ENCODE assay signal across 21 cellular contexts in genomic region chr3:122618614-122619013, GRCh38. TPM values are rescaled to one million over a fixed set of nuclear protein-coding genes. Genes with fewer than 3 reads are reported as not detected.
A peak's percentile ranks its signal among the peaks of the same experiment; 100 is the strongest.
DNase-seq lines count a peak whose midpoint lies in the region; ATAC-seq and TF ChIP-seq lines count a peak whose summit lies in the region.
"Had no signal": no experiment of that assay in that cellular context is flagged by ENCODE, and none has a peak within 500 bp of the region (broad histone marks: within the 10 kb centered on the region; RNA-seq: fewer than 3 reads in every experiment).

No MANE protein-coding gene starts in this region.

- H3K4me3 ChIP-seq in HEK293 (ENCODE audit: low read depth, low read length) (no peak overlapping the region), right atrium auricular region (no peak overlapping the region)
- H3K4me3 ChIP-seq: GM23248, SJCRH30 had no signal

- H3K27ac Mint-ChIP-seq in activated B cell treated with CpG ODN at 0.5 μM for 24 hours (peak overlapping the region; percentile 64), memory B cell (peak overlapping the region; percentile 84)
- H3K27ac Mint-ChIP-seq: CD4-positive, alpha-beta T cell; HFFc6 had no signal

- H3K4me3 Mint-ChIP-seq in activated B cell treated with CpG ODN at 0.5 μM for 24 hours (no peak overlapping the region), memory B cell (no peak overlapping the region)
- H3K4me3 Mint-ChIP-seq: CD4-positive, alpha-beta T cell; HFFc6 had no signal

- CTCF ChIA-PET in HEK293 (lab: Yijun Ruan, JAX), result interaction anchor here (0.7 kb wide), 1 partner anchor 57 kb away, joined by 3 read pairs; no protein-coding TSS in a partner anchor
- CTCF ChIA-PET in activated B cell treated with CpG ODN at 0.5 μM for 24 hours (lab: Charles Lee), result interaction anchor here (1.0 to 5.7 kb wide), 4 partner anchors 54 to 60 kb away, joined by 3 to 36 read pairs (median 4); partner anchors contain the start of genes DTX3L, PARP14 and PARP9

- POLR2A ChIA-PET in HEK293 (lab: Yijun Ruan, JAX), result no interaction called here
- POLR2A ChIA-PET in activated B cell treated with CpG ODN at 0.5 μM for 24 hours (lab: Charles Lee), result interaction anchor here (0.7 to 6.7 kb wide), 5 partner anchors 8 to 61 kb away, joined by 3 to 72 read pairs (median 16); partner anchors contain the start of genes DTX3L, PARP14, PARP15 and PARP9

- H3K9me3 ChIP-seq in HEK293 (ENCODE audit: control insufficient read depth, insufficient read depth, low read depth, low read length) (no peaks in the 10 kb centered on the region), right atrium auricular region (no peaks in the 10 kb centered on the region)
- H3K9me3 ChIP-seq: BE2C, SJCRH30 had no signal

- H3K27me3 ChIP-seq in right atrium auricular region, result no peaks in the 10 kb centered on the region

- H3K36me3 ChIP-seq in HEK293 (ENCODE audit: control insufficient read depth in 2 of 2, insufficient read depth in 1 of 2, low read length in 2 of 2) (no peaks in the 10 kb centered on the region), right atrium auricular region (no peaks in the 10 kb centered on the region)
- H3K36me3 ChIP-seq: BE2C, SJCRH30 had no signal

- H3K36me3 Mint-ChIP-seq in activated B cell treated with CpG ODN at 0.5 μM for 24 hours (ENCODE audit: low read depth), result peaks cover 89% of the 10 kb centered on the region
- peaks cover 41% of the 10 kb centered on the region for H3K36me3 Mint-ChIP-seq in memory B cell

- TF ChIP-seq CTCF in HEK293 (tag by site-specific recombination; IDR thresholded peaks at IDR 0.05), result no peak
- TF ChIP-seq CTCF in activated B cell treated with CpG ODN at 0.5 μM for 24 hours (IDR thresholded peaks at IDR 0.05), result no peak
- TF ChIP-seq CTCF in right atrium auricular region (IDR thresholded peaks at IDR 0.05), result no peak
- TF ChIP-seq CTCF in GM13976 (IDR thresholded peaks at IDR 0.05; ENCODE audit: borderline replicate concordance, control extremely low read depth, extremely low read depth, insufficient read depth, missing control alignments), result no peak

- ATAC-seq in activated B cell treated with CpG ODN at 0.5 μM for 24 hours (ENCODE audit: low read depth), result no peak
- ATAC-seq in memory B cell (ENCODE audit: low read depth), result no peak

- DNase-seq in DMS 273 (lab: John Stamatoyannopoulos, UW; ENCODE audit: unreplicated experiment) (peak; percentile 32), DMS 273 treated with DMSO at 0.1 percent for 48 hours (lab: John Stamatoyannopoulos, UW) (no peak), activated B cell treated with CpG ODN at 0.5 μM for 24 hours (no peak), memory B cell (ENCODE audit: low spot score in 2 of 2) (no peak), right atrium auricular region (ENCODE audit: low spot score) (no peak), inferior parietal cortex (ENCODE audit: extremely low spot score) (no peak), GM13976 (ENCODE audit: low spot score) (no peak)
- DNase-seq: BE2C; Calu3; CD4-positive, alpha-beta T cell; DMS79 treated with DMSO at 0.1 percent for 48 hours; NCI-H187; NCI-H345; NCI-H526 treated with DMSO at 0.1 percent for 48 hours; NK-92 treated with Interleukin-12 subunit alpha and Interleukin-12 subunit beta, amount 100 ng/mL, for 24 hours; SJCRH30 had no signal

- H3K9me3 Mint-ChIP-seq in activated B cell treated with CpG ODN at 0.5 μM for 24 hours (no peaks in the 10 kb centered on the region), memory B cell (peaks cover 3% of the 10 kb centered on the region)
- H3K9me3 Mint-ChIP-seq: CD4-positive, alpha-beta T cell; HFFc6 had no signal

- H3K4me1 Mint-ChIP-seq in activated B cell treated with CpG ODN at 0.5 μM for 24 hours (peaks cover 77% of the 10 kb centered on the region), memory B cell (peaks cover 55% of the 10 kb centered on the region)

- in situ Hi-C loops in GM13976 (cut with MboI; ENCODE audit: low sequenced_read_pairs, unreplicated experiment), result no loop called here

- H3K27ac ChIP-seq in HEK293 (ENCODE audit: extremely low read depth, low read depth, low read length) (no peak overlapping the region), right atrium auricular region (no peak overlapping the region)
- H3K27ac ChIP-seq: 22Rv1, GM23248, RWPE1, SJCRH30 had no signal

- no peaks in the 10 kb centered on the region for H3K4me1 ChIP-seq in HEK293 (ENCODE audit: control insufficient read depth, insufficient read depth, low read length)
- H3K4me1 ChIP-seq in right atrium auricular region, result no peaks in the 10 kb centered on the region
- H3K4me1 ChIP-seq: BE2C had no signal

- intact Hi-C loops in activated B cell treated with CpG ODN at 0.5 μM for 24 hours (cut with micrococcal nuclease), result loop anchor here (1.0 kb wide), 1 partner anchor 8 kb away; no protein-coding TSS in a partner anchor

- H3K27me3 Mint-ChIP-seq in activated B cell treated with CpG ODN at 0.5 μM for 24 hours, result no peaks in the 10 kb centered on the region
- no peaks in the 10 kb centered on the region for H3K27me3 Mint-ChIP-seq in memory B cell
- H3K27me3 Mint-ChIP-seq: CD4-positive, alpha-beta T cell had no signal

TF ChIP-seq in HEK293, 187 proteins besides CTCF, POLR2A, EP300 and RAD21:
- no peak for TF ChIP-seq ZNF302 (tag by site-specific recombination; IDR thresholded peaks at IDR 0.05; ENCODE audit: low read depth)
- TF ChIP-seq ZBTB17 (tag by site-specific recombination; IDR thresholded peaks at IDR 0.05), result 0 out of 2 replicates have a peak, but pooled peaks have one; percentile 20
- TF ChIP-seq PRDM10 (tag by site-specific recombination; IDR thresholded peaks at IDR 0.05), result no peak
- no peak for TF ChIP-seq KLF16 (tag by site-specific recombination; IDR thresholded peaks at IDR 0.05)

RNA-seq across cellular contexts. Expression of gene PARP15, which starts 41.2 kb away (rescaled TPM):
- total RNA-seq in activated B cell treated with CpG ODN at 0.5 μM for 24 hours, result 162 and 213 TPM in 2 replicates
- 1 to 10 TPM; 1.1 to 1.7 TPM for total RNA-seq in right atrium auricular region
- total RNA-seq: HFFc6 had no signal

RNA-seq across cellular contexts. Expression of gene DTX3L, which starts 54.5 kb away (rescaled TPM):
- total RNA-seq in activated B cell treated with CpG ODN at 0.5 μM for 24 hours (73.8 and 76.5 TPM in 2 replicates), right atrium auricular region (10 to 100 TPM in 1 of 2 donors, 1 to 10 TPM in 1; 8.6 to 12.1 TPM)

RNA-seq across cellular contexts. Expression of gene PARP9, which starts 54.5 kb away (rescaled TPM):
- 45.9 and 50.8 TPM in 2 replicates for total RNA-seq in activated B cell treated with CpG ODN at 0.5 μM for 24 hours
- total RNA-seq in right atrium auricular region, result 10 to 100 TPM in 1 of 2 donors, 1 to 10 TPM in 1; 9.2 to 14.5 TPM

Comparison
In these comparisons a context has a peak if more than half of its experiments do, and no peak if none do; other contexts are left out.
1. RNA of gene PARP15, which starts 41.2 kb away (total RNA-seq): 162 to 213 TPM in activated B cell treated with CpG ODN at 0.5 μM for 24 hours; 1.1 to 1.7 TPM in right atrium auricular region; every median in the first group is over 10 times any median in the second.